ENCODE assay signal across 15 cellular contexts in genomic region chr13:90336507-90336906, GRCh38.
"Had no signal": no experiment of that assay in that cellular context is flagged by ENCODE, and none has a peak within 500 bp of the region (broad histone marks: within the 10 kb centered on the region; RNA-seq: fewer than 3 reads in every experiment).

No MANE protein-coding gene starts in this region.

- DNase-seq: activated CD4-positive, alpha-beta T cell treated with anti-CD3 and anti-CD28 coated beads, Interleukin-2, amount 50 U/mL, for 48 hours; activated naive CD4-positive, alpha-beta T cell treated with Interleukin-2 at 50 U/mL for 16 hours; anterior cingulate cortex; hippocampal formation; mesendoderm; occipital lobe; right cardiac atrium; stimulated activated CD4-positive, alpha-beta T cell treated with anti-CD3 and anti-CD28 coated beads, Interleukin-15, amount 100 ng/mL, for 24 hours; stimulated activated CD4-positive, alpha-beta T cell treated with anti-CD3 and anti-CD28 coated beads, Interleukin-4, amount 100 ng/mL, for 1 hour; stimulated activated naive CD4-positive, alpha-beta T cell; tibial artery had no signal

- H3K4me1 ChIP-seq: tibial artery had no signal

- ATAC-seq: activated T-helper 17 cell treated with anti-CD3 and anti-CD28 coated beads, Interleukin-2, amount 50 U/mL, for 72 hours; natural killer cell treated with Interleukin-12 subunit alpha and Interleukin-12 subunit beta and Interleukin-15 and Interleukin-18, amount 100 ng/mL, for 72 hours; right cardiac atrium had no signal

- FAIRE-seq: urothelium cell line had no signal

- H3K27me3 ChIP-seq: tibial artery had no signal

- H3K4me3 ChIP-seq: tibial artery had no signal

- H3K36me3 ChIP-seq: tibial artery had no signal

- H3K27ac ChIP-seq: skin epidermis, tibial artery had no signal

- H3K9me3 ChIP-seq: tibial artery had no signal
